In the genomic region with DNA sequence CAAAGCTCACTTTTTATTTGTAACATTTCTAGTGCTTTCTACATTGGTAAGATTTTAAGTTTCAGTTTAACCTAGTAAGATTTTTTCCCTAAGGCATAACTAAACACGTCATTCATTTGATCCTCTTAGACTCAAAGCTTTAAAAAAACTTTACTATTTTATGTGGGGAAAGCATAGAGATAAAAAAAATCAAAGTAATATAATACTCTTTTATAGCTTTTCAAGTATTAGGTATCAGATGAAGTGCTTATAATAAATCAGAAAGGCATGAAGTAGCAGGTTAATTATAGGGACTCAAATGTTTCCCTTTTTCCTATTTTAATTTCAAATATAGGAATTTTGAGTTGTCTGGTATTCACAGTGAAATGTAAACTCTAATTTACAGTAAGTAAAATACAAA, we compare ENCODE assay signal across 26 cellular contexts.
"Had no signal": no experiment of that assay in that cellular context is flagged by ENCODE, and none has a peak within 500 bp of the region (broad histone marks: within the 10 kb centered on the region; RNA-seq: fewer than 3 reads in every experiment).

No MANE protein-coding gene starts in this region.

- H3K27me3 ChIP-seq: ascending aorta, breast epithelium, dorsolateral prefrontal cortex had no signal

- H3K4me1 ChIP-seq: ascending aorta, breast epithelium had no signal

- ATAC-seq: activated naive CD4-positive, alpha-beta T cell treated with anti-CD3 and anti-CD28 coated beads, Interleukin-2, amount 50 U/mL, for 72 hours; activated T-cell treated with anti-CD3 and anti-CD28 coated beads, Interleukin-2, amount 50 U/mL, for 72 hours; esophagus mucosa; WTC11 had no signal

- H3K27ac ChIP-seq: ascending aorta, breast epithelium, coronary artery, dorsolateral prefrontal cortex, VCaP had no signal

- H3K9me3 ChIP-seq: ascending aorta, breast epithelium had no signal

- H3K36me3 ChIP-seq: breast epithelium had no signal

- H3K4me3 ChIP-seq: ascending aorta, breast epithelium, coronary artery, dorsolateral prefrontal cortex had no signal

- DNase-seq: activated CD4-positive, alpha-beta memory T cell treated with anti-CD3 and anti-CD28 coated beads, Interleukin-2, amount 10 ng/mL, durations not matched to agents 7 days and 5 days; activated CD4-positive, alpha-beta T cell treated with anti-CD3 and anti-CD28 coated beads for 1 hour; activated CD4-positive, alpha-beta T cell treated with anti-CD3 and anti-CD28 coated beads for 4 hours; activated CD4-positive, alpha-beta T cell treated with anti-CD3 and anti-CD28 coated beads, Interleukin-2, amount 10 ng/mL, durations not matched to agents 7 days and 5 days; activated CD4-positive, alpha-beta T cell treated with anti-CD3 and anti-CD28 coated beads, Interleukin-2, amount 50 U/mL, for 4 hours; activated CD8-positive, alpha-beta memory T cell treated with anti-CD3 and anti-CD28 coated beads, Interleukin-2, amount 50 U/mL, for 48 hours; activated gamma-delta T cell; activated naive CD4-positive, alpha-beta T cell; activated naive CD4-positive, alpha-beta T cell treated with anti-CD3 and anti-CD28 coated beads, Interleukin-2, amount 10 ng/mL, durations not matched to agents 7 days and 5 days; activated naive CD8-positive, alpha-beta T cell treated with anti-CD3 and anti-CD28 coated beads, Interleukin-2, amount 10 ng/mL, durations not matched to agents 7 days and 5 days; activated T-cell treated with anti-CD3 and anti-CD28 coated beads for 4 hours; activated T-cell treated with anti-CD3 and anti-CD28 coated beads, Interleukin-2, amount 50 U/mL, for 24 hours; activated T-cell treated with anti-CD3 and anti-CD28 coated beads, Interleukin-2, amount 50 U/mL, for 72 hours; dorsolateral prefrontal cortex; effector memory CD4-positive, alpha-beta T cell; endodermal cell; foreskin fibroblast; head of caudate nucleus; hippocampal formation had no signal
